ENCODE assay signal across 14 cellular contexts in the genomic region with DNA sequence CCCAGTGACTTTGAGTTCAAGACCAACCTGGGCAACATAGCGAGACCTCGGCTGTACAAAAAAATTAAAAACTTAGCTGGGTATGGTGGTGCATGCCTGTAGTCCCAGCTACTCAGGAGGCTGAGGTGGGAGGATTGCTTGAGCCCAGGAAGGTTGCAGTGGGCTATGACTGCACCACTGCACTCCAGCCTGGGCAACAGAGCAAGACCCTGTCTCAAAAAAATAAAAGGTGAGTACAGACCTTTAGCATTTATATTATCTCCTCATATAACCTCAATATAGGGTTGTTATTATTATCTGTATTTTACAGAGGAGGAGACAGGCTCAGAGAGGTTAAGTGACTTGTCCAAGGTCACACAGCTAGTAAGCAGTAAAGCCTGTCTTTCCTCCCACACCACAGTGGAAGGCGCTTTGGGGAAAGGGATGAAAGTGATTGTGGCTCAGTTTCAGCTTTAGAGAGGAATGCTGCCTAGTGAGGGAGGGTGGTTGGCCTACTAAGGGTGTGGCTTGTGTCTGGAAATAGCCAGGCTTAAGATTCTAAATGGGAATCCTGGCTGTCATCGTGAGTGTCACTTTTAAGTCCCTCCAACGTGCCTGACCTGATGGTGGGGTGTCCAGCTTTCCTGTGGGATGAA. TPM values are rescaled to one million over a fixed set of nuclear protein-coding genes. Genes with fewer than 3 reads are reported as not detected.
A peak's percentile ranks its signal among the peaks of the same experiment; 100 is the strongest.
DNase-seq lines count a peak whose midpoint lies in the region; ATAC-seq and TF ChIP-seq lines count a peak whose summit lies in the region.
"Had no signal": no experiment of that assay in that cellular context is flagged by ENCODE, and none has a peak within 500 bp of the region (broad histone marks: within the 10 kb centered on the region; RNA-seq: fewer than 3 reads in every experiment).

No MANE protein-coding gene starts in this region.

- H3K9me2 ChIP-seq in SU-DHL-6 (replicated peaks; ENCODE audit: insufficient read depth, low read length) = no peaks in the 10 kb centered on the region

- no peak for DNase-seq in Calu3
- peak; percentile 31 for DNase-seq in posterior vena cava (ENCODE audit: low spot score)
- DNase-seq in H7 = no peak
- DNase-seq in amygdala (lab: John Stamatoyannopoulos, UW) = no peak
- DNase-seq in SW 1271 (lab: John Stamatoyannopoulos, UW) = no peak
- DNase-seq: activated CD4-positive, CD25-positive, alpha-beta regulatory T cell treated with anti-CD3 and anti-CD28 coated beads, Interleukin-2, amount 50 U/mL, for 72 hours; NCI-H1105 treated with DMSO at 0.1 percent for 48 hours; Peyer's patch; stimulated activated CD4-positive, alpha-beta T cell treated with anti-CD3 and anti-CD28 coated beads, Interleukin-1b, Interleukin-23, amount 100 ng/mL, for 48 hours had no signal

- no peaks in the 10 kb centered on the region for H3K27me3 ChIP-seq in SU-DHL-6 (ENCODE audit: low read length)
- no peaks in the 10 kb centered on the region for H3K27me3 ChIP-seq in H7 (ENCODE audit: control insufficient read depth, insufficient read depth, low read length)
- H3K27me3 ChIP-seq: Peyer's patch had no signal

- H3K27me3 Mint-ChIP-seq in Calu3 (ENCODE audit: unreplicated experiment) = no peaks in the 10 kb centered on the region
- H3K27me3 Mint-ChIP-seq: brain had no signal

- no peak overlapping the region for H3K4me3 Mint-ChIP-seq in Calu3 (ENCODE audit: low read depth, unreplicated experiment)
- H3K4me3 Mint-ChIP-seq: brain, GM23338 had no signal

- peak overlapping the region; percentile 29; the same call in 1 of the 2 replicates for H3K9ac ChIP-seq in SU-DHL-6 (ENCODE audit: low read length)

- peaks cover 29% of the 10 kb centered on the region for H3F3A ChIP-seq in SU-DHL-6 (ENCODE audit: insufficient read depth)

- H3K27ac ChIP-seq in SU-DHL-6 (ENCODE audit: low read depth, low read length) = peak overlapping the region; percentile 88

- no peaks in the 10 kb centered on the region for H4K20me1 ChIP-seq in SU-DHL-6 (ENCODE audit: low read depth, low read length)

- ATAC-seq in esophagus mucosa = peak; percentile 81
- ATAC-seq in HG03342 (IDR thresholded peaks at IDR 0.05; ENCODE audit: unreplicated experiment) = no peak
- ATAC-seq: GM23338 had no signal

- no peak overlapping the region for H2AFZ ChIP-seq in SU-DHL-6 (ENCODE audit: low read depth, low read length, severe bottlenecking)
- H2AFZ ChIP-seq: GM23338 had no signal

- H3K4me1 Mint-ChIP-seq in Calu3 (ENCODE audit: low read depth, unreplicated experiment) = peaks cover 34% of the 10 kb centered on the region

- no TSS peak for BruUV-seq in Calu3 (replicated peaks; lab: Mats Ljungman, UMichigan)

- H3K36me3 ChIP-seq in SU-DHL-6 (ENCODE audit: low read length) = peaks cover 11% of the 10 kb centered on the region
- H3K36me3 ChIP-seq in H7 (replicated peaks; ENCODE audit: control insufficient read depth, insufficient read depth, low read length) = peaks cover 17% of the 10 kb centered on the region

- peaks cover 9% of the 10 kb centered on the region; the same call in 1 of the 2 replicates for H3K79me2 ChIP-seq in SU-DHL-6 (ENCODE audit: insufficient read depth, low read length)

- intact Hi-C loops in Calu3 (cut with micrococcal nuclease; ENCODE audit: unreplicated experiment) = no loop called here
- intact Hi-C loops in posterior vena cava (cut with DNase I) = no loop called here

- H3K4me2 ChIP-seq in SU-DHL-6 (ENCODE audit: low read depth, low read length, poor library complexity, severe bottlenecking) = peak overlapping the region; percentile 41
- H3K4me2 ChIP-seq: GM23338 had no signal

- H3K9me3 ChIP-seq in SU-DHL-6 (ENCODE audit: insufficient read depth, low read length) = no peaks in the 10 kb centered on the region
- H3K9me3 ChIP-seq: Peyer's patch had no signal

- CTCF ChIA-PET in Calu3 (lab: Charles Lee) = interaction anchor here (1.7 kb wide), 1 partner anchor 11 kb away, joined by 4 read pairs; no protein-coding TSS in a partner anchor

- H3K9me3 Mint-ChIP-seq in Calu3 (ENCODE audit: low read depth, unreplicated experiment) = no peaks in the 10 kb centered on the region
- H3K9me3 Mint-ChIP-seq: GM23338 had no signal

- H3K36me3 Mint-ChIP-seq in Calu3 (ENCODE audit: insufficient read depth, unreplicated experiment) = peaks cover 46% of the 10 kb centered on the region

- H3K4me3 ChIP-seq in SU-DHL-6 (ENCODE audit: insufficient read depth, low read length, poor library complexity, severe bottlenecking) = no peak overlapping the region
- no peak overlapping the region for H3K4me3 ChIP-seq in H7 (ENCODE audit: insufficient read depth, low read depth, low read length)
- H3K4me3 ChIP-seq: GM23338, Peyer's patch had no signal

- H3K27ac Mint-ChIP-seq in Calu3 (ENCODE audit: unreplicated experiment) = peak overlapping the region; percentile 74
- H3K27ac Mint-ChIP-seq: GM23338 had no signal

- TF ChIP-seq CTCF in Calu3 (IDR thresholded peaks at IDR 0.05; ENCODE audit: unreplicated experiment) (no peak), SU-DHL-6 (IDR thresholded peaks at IDR 0.05; ENCODE audit: insufficient read depth, low read length, poor library complexity, severe bottlenecking) (no peak)

RNA-seq across cellular contexts. Expression of a gene that starts 7.2 kb away (rescaled TPM):
- total RNA-seq in Calu3 (2022) (83.0 and 91.1 TPM in 2 replicates), esophagus mucosa (35.2 TPM), posterior vena cava (10 to 100 TPM; 28.8 to 50.8 TPM)
- total RNA-seq in H7 (2014; rRNA removed; shearing (Covaris generic)) = 19.2 and 20.7 TPM in 2 replicates

RNA-seq across cellular contexts. Expression of a gene that starts 43.0 kb away (rescaled TPM):
- total RNA-seq in Calu3 (2022) (27.4 and 28.4 TPM in 2 replicates), esophagus mucosa (11.0 TPM), posterior vena cava (1 to 10 TPM; 6.6 to 9.7 TPM)
- 42.3 and 45.9 TPM in 2 replicates for total RNA-seq in H7 (2014; rRNA removed; shearing (Covaris generic))

RNA-seq across cellular contexts. Expression of a gene that starts 43.2 kb away (rescaled TPM):
- total RNA-seq in Calu3 (2022) (104 and 112 TPM in 2 replicates), esophagus mucosa (46.6 TPM), posterior vena cava (10 to 100 TPM; 37.0 to 47.6 TPM)
- total RNA-seq in H7 (2014; rRNA removed; shearing (Covaris generic)) = 93.9 and 101 TPM in 2 replicates
